ENCODE assay signal across 8 cellular contexts in the genomic region with DNA sequence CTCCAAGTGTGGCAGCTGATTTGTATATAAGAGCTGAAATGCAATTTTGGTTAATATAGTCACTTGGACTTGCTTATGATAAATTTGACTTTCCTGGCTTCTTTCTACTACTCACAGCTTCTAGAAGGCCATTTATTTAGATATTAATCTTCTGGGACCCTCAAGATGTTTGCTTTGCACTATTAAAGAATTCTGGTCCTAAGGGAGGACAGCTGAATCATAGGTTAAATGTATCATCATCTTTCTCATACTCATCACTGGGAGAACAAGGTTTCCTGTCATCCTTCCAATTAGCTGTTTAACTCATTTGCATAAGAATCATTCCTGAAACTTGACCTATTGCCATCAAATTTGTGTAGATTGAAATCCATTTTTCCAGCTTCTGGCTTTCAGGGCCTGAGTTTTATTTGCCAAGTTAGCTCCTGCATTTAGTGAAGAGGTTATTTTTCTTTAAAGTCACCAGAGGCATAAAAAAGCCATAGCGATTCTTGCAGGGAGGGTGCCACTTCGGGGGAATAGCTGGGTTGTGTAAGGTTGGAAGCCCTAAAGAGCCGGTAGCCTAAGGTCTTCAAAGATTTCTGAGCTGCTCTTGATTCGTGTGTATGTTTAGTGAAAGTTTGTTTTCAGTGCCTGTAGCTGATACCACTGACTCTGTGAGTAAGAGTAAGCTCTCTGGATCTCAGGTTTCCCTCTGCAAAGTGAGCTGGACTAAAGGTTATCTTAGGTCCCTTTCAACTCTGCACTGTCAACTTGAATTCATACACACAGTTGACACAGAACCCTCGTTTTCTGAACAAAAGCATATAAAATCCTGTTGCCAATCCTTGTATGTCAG. TPM values are rescaled to one million over a fixed set of nuclear protein-coding genes. Genes with fewer than 3 reads are reported as not detected.
DNase-seq lines count a peak whose midpoint lies in the region; ATAC-seq and TF ChIP-seq lines count a peak whose summit lies in the region.

No MANE protein-coding gene starts in this region.

- POLR2A ChIA-PET in WTC11 (lab: Charles Lee) = no interaction called here

- H3K9ac ChIP-seq in subcutaneous abdominal adipose tissue (ENCODE audit: low read length in 5 of 5) = peak overlapping the region in 4 of 5 donors; percentile 16 to 69 (median 58)

- no peaks in the 10 kb centered on the region for H3K9me3 Mint-ChIP-seq in activated T-cell treated with anti-CD3 and anti-CD28 coated beads, Interleukin-2, amount 50 U/mL, for 24 hours
- no peaks in the 10 kb centered on the region for H3K9me3 Mint-ChIP-seq in WTC11

- ATAC-seq in WTC11 = no peak
- no peak for ATAC-seq in gastroesophageal sphincter
- no peak for ATAC-seq in HG02938 (IDR thresholded peaks at IDR 0.05; ENCODE audit: unreplicated experiment)
- no peak for ATAC-seq in HG02840 (IDR thresholded peaks at IDR 0.05; ENCODE audit: low FRiP score, unreplicated experiment)

- H3K27ac ChIP-seq in gastroesophageal sphincter = peak overlapping the region; percentile 81 to 100 (median 96)
- peak overlapping the region; percentile 99 for H3K27ac ChIP-seq in subcutaneous abdominal adipose tissue (ENCODE audit: low read depth, low read length)

- H3K4me3 ChIP-seq in gastroesophageal sphincter = peak overlapping the region; percentile 27 to 85
- peak overlapping the region; percentile 44 to 86 (median 79) for H3K4me3 ChIP-seq in subcutaneous abdominal adipose tissue (ENCODE audit: low read depth in 1 of 5, low read length in 5 of 5)

- H3K36me3 Mint-ChIP-seq in activated T-cell treated with anti-CD3 and anti-CD28 coated beads, Interleukin-2, amount 50 U/mL, for 24 hours (ENCODE audit: low read depth) = peaks cover 67% of the 10 kb centered on the region
- H3K36me3 Mint-ChIP-seq in WTC11 = peaks cover 21% of the 10 kb centered on the region

- H3K36me3 ChIP-seq in gastroesophageal sphincter (peaks cover 0 to 30% of the 10 kb centered on the region in 2 donors), subcutaneous abdominal adipose tissue (ENCODE audit: control insufficient read depth in 5 of 5, insufficient read depth in 5 of 5, low read length in 5 of 5) (peaks cover 24 to 49% (median 32%) of the 10 kb centered on the region in 5 donors)

- peaks cover 50% of the 10 kb centered on the region for H3K4me1 Mint-ChIP-seq in activated T-cell treated with anti-CD3 and anti-CD28 coated beads, Interleukin-2, amount 50 U/mL, for 24 hours (ENCODE audit: low read depth)
- H3K4me1 Mint-ChIP-seq in WTC11 = peaks cover 37% of the 10 kb centered on the region

- 14 to 26% methylated on average over 5 of the region's 5 CpGs for WGBS in gastroesophageal sphincter (ENCODE audit: low coverage in 1 of 2), 2 donors

- DNase-seq in activated T-cell treated with anti-CD3 and anti-CD28 coated beads, Interleukin-2, amount 50 U/mL, for 24 hours = no peak
- no peak for DNase-seq in activated T-cell treated with anti-CD3 and anti-CD28 coated beads, Interleukin-2, amount 50 U/mL, for 48 hours
- DNase-seq in WTC11 (ENCODE audit: low spot score) (no peak), NCI-H69 (lab: John Stamatoyannopoulos, UW) (no peak)

- H3K27ac Mint-ChIP-seq in activated T-cell treated with anti-CD3 and anti-CD28 coated beads, Interleukin-2, amount 50 U/mL, for 24 hours = peak overlapping the region; percentile 95
- 0 out of 2 replicates have a peak overlapping the region, but pooled peaks have one; percentile 38 for H3K27ac Mint-ChIP-seq in WTC11

- no peaks in the 10 kb centered on the region for H3K9me3 ChIP-seq in gastroesophageal sphincter
- H3K9me3 ChIP-seq in subcutaneous abdominal adipose tissue (ENCODE audit: control insufficient read depth in 5 of 5, low read length in 5 of 5) = no peaks in the 10 kb centered on the region

- peak overlapping the region; percentile 92 for H3K4me3 Mint-ChIP-seq in activated T-cell treated with anti-CD3 and anti-CD28 coated beads, Interleukin-2, amount 50 U/mL, for 24 hours
- peak overlapping the region; percentile 90; the same call in 1 of the 2 replicates for H3K4me3 Mint-ChIP-seq in WTC11

- no peak for TF ChIP-seq POLR2A in gastroesophageal sphincter (IDR thresholded peaks at IDR 0.05)

- no peak for TF ChIP-seq EP300 in gastroesophageal sphincter (IDR thresholded peaks at IDR 0.05)

- H3K27me3 Mint-ChIP-seq in activated T-cell treated with anti-CD3 and anti-CD28 coated beads, Interleukin-2, amount 50 U/mL, for 24 hours = no peaks in the 10 kb centered on the region
- H3K27me3 Mint-ChIP-seq in WTC11 (ENCODE audit: low read depth) = peaks cover 14% of the 10 kb centered on the region

- TF ChIP-seq CTCF in WTC11 (IDR thresholded peaks at IDR 0.05) (no peak), gastroesophageal sphincter (IDR thresholded peaks at IDR 0.05) (no peak)

- peaks cover 7 to 82% (median 25%) of the 10 kb centered on the region in 3 donors for H3K4me1 ChIP-seq in gastroesophageal sphincter
- peaks cover 12 to 67% (median 58%) of the 10 kb centered on the region in 5 donors for H3K4me1 ChIP-seq in subcutaneous abdominal adipose tissue (ENCODE audit: control insufficient read depth in 5 of 5, insufficient read depth in 5 of 5, low read length in 5 of 5)

- H3K27me3 ChIP-seq in gastroesophageal sphincter (no peaks in the 10 kb centered on the region), subcutaneous abdominal adipose tissue (ENCODE audit: control insufficient read depth in 5 of 5, insufficient read depth in 4 of 5, low read length in 5 of 5) (no peaks in the 10 kb centered on the region)

- CTCF ChIA-PET in WTC11 (lab: Charles Lee) = interaction anchor here (0.9 to 2.1 kb wide), 7 partner anchors 12 to 153 kb away, joined by 3 to 11 read pairs (median 4); no protein-coding TSS in a partner anchor

TF ChIP-seq in WTC11, 78 proteins besides CTCF, POLR2A, EP300 and RAD21 (continues in another document):
- no peak for TF ChIP-seq ZSCAN18 (CRISPR knock-in tag; IDR thresholded peaks at IDR 0.05)
- TF ChIP-seq SMAD4 (CRISPR knock-in tag; IDR thresholded peaks at IDR 0.05) = no peak
- TF ChIP-seq, protein P1, sequence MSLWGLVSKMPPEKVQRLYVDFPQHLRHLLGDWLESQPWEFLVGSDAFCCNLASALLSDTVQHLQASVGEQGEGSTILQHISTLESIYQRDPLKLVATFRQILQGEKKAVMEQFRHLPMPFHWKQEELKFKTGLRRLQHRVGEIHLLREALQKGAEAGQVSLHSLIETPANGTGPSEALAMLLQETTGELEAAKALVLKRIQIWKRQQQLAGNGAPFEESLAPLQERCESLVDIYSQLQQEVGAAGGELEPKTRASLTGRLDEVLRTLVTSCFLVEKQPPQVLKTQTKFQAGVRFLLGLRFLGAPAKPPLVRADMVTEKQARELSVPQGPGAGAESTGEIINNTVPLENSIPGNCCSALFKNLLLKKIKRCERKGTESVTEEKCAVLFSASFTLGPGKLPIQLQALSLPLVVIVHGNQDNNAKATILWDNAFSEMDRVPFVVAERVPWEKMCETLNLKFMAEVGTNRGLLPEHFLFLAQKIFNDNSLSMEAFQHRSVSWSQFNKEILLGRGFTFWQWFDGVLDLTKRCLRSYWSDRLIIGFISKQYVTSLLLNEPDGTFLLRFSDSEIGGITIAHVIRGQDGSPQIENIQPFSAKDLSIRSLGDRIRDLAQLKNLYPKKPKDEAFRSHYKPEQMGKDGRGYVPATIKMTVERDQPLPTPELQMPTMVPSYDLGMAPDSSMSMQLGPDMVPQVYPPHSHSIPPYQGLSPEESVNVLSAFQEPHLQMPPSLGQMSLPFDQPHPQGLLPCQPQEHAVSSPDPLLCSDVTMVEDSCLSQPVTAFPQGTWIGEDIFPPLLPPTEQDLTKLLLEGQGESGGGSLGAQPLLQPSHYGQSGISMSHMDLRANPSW (CRISPR knock-in tag; conservative IDR thresholded peaks at IDR 0.05; ENCODE audit: low read depth) = no peak
- TF ChIP-seq IRF2 (CRISPR knock-in tag; IDR thresholded peaks at IDR 0.05; ENCODE audit: borderline replicate concordance, low read depth) = no peak
- TF ChIP-seq, protein P2, sequence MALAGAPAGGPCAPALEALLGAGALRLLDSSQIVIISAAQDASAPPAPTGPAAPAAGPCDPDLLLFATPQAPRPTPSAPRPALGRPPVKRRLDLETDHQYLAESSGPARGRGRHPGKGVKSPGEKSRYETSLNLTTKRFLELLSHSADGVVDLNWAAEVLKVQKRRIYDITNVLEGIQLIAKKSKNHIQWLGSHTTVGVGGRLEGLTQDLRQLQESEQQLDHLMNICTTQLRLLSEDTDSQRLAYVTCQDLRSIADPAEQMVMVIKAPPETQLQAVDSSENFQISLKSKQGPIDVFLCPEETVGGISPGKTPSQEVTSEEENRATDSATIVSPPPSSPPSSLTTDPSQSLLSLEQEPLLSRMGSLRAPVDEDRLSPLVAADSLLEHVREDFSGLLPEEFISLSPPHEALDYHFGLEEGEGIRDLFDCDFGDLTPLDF (CRISPR knock-in tag; IDR thresholded peaks at IDR 0.05) = no peak
- TF ChIP-seq, protein P3, sequence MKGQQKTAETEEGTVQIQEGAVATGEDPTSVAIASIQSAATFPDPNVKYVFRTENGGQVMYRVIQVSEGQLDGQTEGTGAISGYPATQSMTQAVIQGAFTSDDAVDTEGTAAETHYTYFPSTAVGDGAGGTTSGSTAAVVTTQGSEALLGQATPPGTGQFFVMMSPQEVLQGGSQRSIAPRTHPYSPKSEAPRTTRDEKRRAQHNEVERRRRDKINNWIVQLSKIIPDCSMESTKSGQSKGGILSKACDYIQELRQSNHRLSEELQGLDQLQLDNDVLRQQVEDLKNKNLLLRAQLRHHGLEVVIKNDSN (CRISPR knock-in tag; IDR thresholded peaks at IDR 0.05) = no peak
- no peak for TF ChIP-seq CREB1 (CRISPR knock-in tag; IDR thresholded peaks at IDR 0.05)
- TF ChIP-seq TCF7 (CRISPR knock-in tag; IDR thresholded peaks at IDR 0.05; ENCODE audit: low read depth) = no peak

RNA-seq across cellular contexts. Expression of gene MAP3K8, which starts 4.2 kb away (rescaled TPM):
- total RNA-seq in WTC11 (2021) (9.8 to 13.8 TPM (median 11.8 TPM) in 3 replicates), gastroesophageal sphincter (10 to 100 TPM; 18.4 to 63.8 (median 28.5) TPM)
